In genomic region chr12:56724989-56725722, GRCh38 we compare ENCODE assay signal across 1 cellular context.
TF ChIP-seq lines count a peak whose summit lies in the region.

Gene NACA, minus strand, starts transcription at chr12:56725299. Its CDS starts 778 bp downstream, at chr12:56724521.

TF ChIP-seq in K562, 482 proteins besides CTCF, POLR2A, EP300 and RAD21 (continued from another document and continues in another):
- TF ChIP-seq CHAMP1 (IDR thresholded peaks at IDR 0.05) (no peak; the same call in 1 of the 2 replicates), CCAR2 (IDR thresholded peaks at IDR 0.05; ENCODE audit: low read depth, low read length) (no peak), RBM17 (IDR thresholded peaks at IDR 0.05; ENCODE audit: borderline replicate concordance, low read depth, low read length) (no peak), YY1 (IDR thresholded peaks at IDR 0.05; ENCODE audit: borderline replicate concordance in 1 of 3, control insufficient read depth in 1 of 3, extremely low read depth in 1 of 3, insufficient read depth in 3 of 3, insufficient read length in 1 of 3, insufficient replicate concordance in 2 of 3, low read depth in 1 of 3, low read length in 2 of 3) (peak; percentile 92 to 98 (median 97)), RBM22 (IDR thresholded peaks at IDR 0.05; ENCODE audit: low read depth, low read length, poor library complexity, severe bottlenecking) (peak; percentile 51), BMI1 (IDR thresholded peaks at IDR 0.05; ENCODE audit: low read length) (no peak), ELF1 (tag; IDR thresholded peaks at IDR 0.05) (peak; percentile 88), ZBTB7A (IDR thresholded peaks at IDR 0.05; ENCODE audit: borderline replicate concordance, control insufficient read depth, low read depth, low read length) (no peak), CHD4 (IDR thresholded peaks at IDR 0.05; ENCODE audit: insufficient read depth, insufficient replicate concordance, low read depth, low read length, poor library complexity, severe bottlenecking) (no peak), FOXP1 (CRISPR knock-in tag; IDR thresholded peaks at IDR 0.05) (no peak; the same call in 1 of the 2 replicates), CBFA2T2 (conservative IDR thresholded peaks at IDR 0.05) (no peak), ELK1 (CRISPR knock-in tag; IDR thresholded peaks at IDR 0.05) (no peak), POLR2B (IDR thresholded peaks at IDR 0.05; ENCODE audit: low read depth, partially characterized antibody) (peak; percentile 97), BDP1 (IDR thresholded peaks at IDR 0.05; ENCODE audit: insufficient read depth, insufficient read length) (no peak), POLR3A (IDR thresholded peaks at IDR 0.05; ENCODE audit: borderline replicate concordance, extremely low read depth, insufficient read depth, insufficient read length) (no peak), C11orf30 (IDR thresholded peaks at IDR 0.05; ENCODE audit: low read depth) (peak; percentile 51), DIDO1 (tag; IDR thresholded peaks at IDR 0.05; ENCODE audit: low read depth) (no peak; the same call in 1 of the 2 replicates), ZC3H11A (IDR thresholded peaks at IDR 0.05; ENCODE audit: low read depth, low read length) (no peak), HOXB6 (CRISPR knock-in tag; IDR thresholded peaks at IDR 0.05; ENCODE audit: borderline replicate concordance) (no peak), STAG1 (CRISPR knock-in tag; IDR thresholded peaks at IDR 0.05; ENCODE audit: borderline replicate concordance) (no peak), MYNN (IDR thresholded peaks at IDR 0.05) (no peak), MYNN (CRISPR knock-in tag; IDR thresholded peaks at IDR 0.05) (no peak), E2F3 (CRISPR knock-in tag; IDR thresholded peaks at IDR 0.05) (0 out of 2 replicates have a peak, but pooled peaks have one; percentile 60), ETS2 (tag; IDR thresholded peaks at IDR 0.05; ENCODE audit: borderline replicate concordance, poor library complexity, severe bottlenecking) (no peak), JUND (IDR thresholded peaks at IDR 0.05; ENCODE audit: borderline replicate concordance, low read depth, low read length) (peak; percentile 69), JUND (tag; IDR thresholded peaks at IDR 0.05; ENCODE audit: borderline replicate concordance, low read depth, low read length) (no peak; the same call in 2 of the 3 replicates), IRF2 (CRISPR knock-in tag; IDR thresholded peaks at IDR 0.05) (no peak), HEY1 (CRISPR knock-in tag; IDR thresholded peaks at IDR 0.05; ENCODE audit: borderline replicate concordance) (no peak), GATAD2B (IDR thresholded peaks at IDR 0.05; ENCODE audit: borderline replicate concordance) (peak; percentile 82; the same call in 1 of the 2 replicates), RBM34 (IDR thresholded peaks at IDR 0.05; ENCODE audit: borderline replicate concordance, insufficient read depth, low read length) (no peak), ZNF583 (CRISPR knock-in tag; IDR thresholded peaks at IDR 0.05) (0 out of 2 replicates have a peak, but pooled peaks have one; percentile 51), ZNF124 (CRISPR knock-in tag; IDR thresholded peaks at IDR 0.05) (no peak), CBX8 (IDR thresholded peaks at IDR 0.05; ENCODE audit: borderline replicate concordance, extremely low read depth, low read depth, low read length, poor library complexity, severe bottlenecking) (no peak), ELF2 (CRISPR knock-in tag; IDR thresholded peaks at IDR 0.05) (no peak; the same call in 1 of the 2 replicates), KLF6 (CRISPR knock-in tag; IDR thresholded peaks at IDR 0.05; ENCODE audit: borderline replicate concordance) (no peak), ZNF217 (CRISPR knock-in tag; IDR thresholded peaks at IDR 0.05) (no peak), PHF8 (IDR thresholded peaks at IDR 0.05; ENCODE audit: borderline replicate concordance, low read length) (peak; percentile 96), ZNF311 (CRISPR knock-in tag; IDR thresholded peaks at IDR 0.05) (0 out of 2 replicates have a peak, but pooled peaks have one; percentile 59), NFATC3 (IDR thresholded peaks at IDR 0.05) (no peak), BACH1 (tag; IDR thresholded peaks at IDR 0.05) (no peak), MBD1 (CRISPR knock-in tag; IDR thresholded peaks at IDR 0.05) (no peak)
- TF ChIP-seq, protein P1, sequence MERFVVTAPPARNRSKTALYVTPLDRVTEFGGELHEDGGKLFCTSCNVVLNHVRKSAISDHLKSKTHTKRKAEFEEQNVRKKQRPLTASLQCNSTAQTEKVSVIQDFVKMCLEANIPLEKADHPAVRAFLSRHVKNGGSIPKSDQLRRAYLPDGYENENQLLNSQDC (CRISPR knock-in tag; IDR thresholded peaks at IDR 0.05), result no peak
- TF ChIP-seq, protein P2, sequence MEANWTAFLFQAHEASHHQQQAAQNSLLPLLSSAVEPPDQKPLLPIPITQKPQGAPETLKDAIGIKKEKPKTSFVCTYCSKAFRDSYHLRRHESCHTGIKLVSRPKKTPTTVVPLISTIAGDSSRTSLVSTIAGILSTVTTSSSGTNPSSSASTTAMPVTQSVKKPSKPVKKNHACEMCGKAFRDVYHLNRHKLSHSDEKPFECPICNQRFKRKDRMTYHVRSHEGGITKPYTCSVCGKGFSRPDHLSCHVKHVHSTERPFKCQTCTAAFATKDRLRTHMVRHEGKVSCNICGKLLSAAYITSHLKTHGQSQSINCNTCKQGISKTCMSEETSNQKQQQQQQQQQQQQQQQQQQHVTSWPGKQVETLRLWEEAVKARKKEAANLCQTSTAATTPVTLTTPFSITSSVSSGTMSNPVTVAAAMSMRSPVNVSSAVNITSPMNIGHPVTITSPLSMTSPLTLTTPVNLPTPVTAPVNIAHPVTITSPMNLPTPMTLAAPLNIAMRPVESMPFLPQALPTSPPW (CRISPR knock-in tag; IDR thresholded peaks at IDR 0.05), result peak; percentile 71
- TF ChIP-seq, protein P3, sequence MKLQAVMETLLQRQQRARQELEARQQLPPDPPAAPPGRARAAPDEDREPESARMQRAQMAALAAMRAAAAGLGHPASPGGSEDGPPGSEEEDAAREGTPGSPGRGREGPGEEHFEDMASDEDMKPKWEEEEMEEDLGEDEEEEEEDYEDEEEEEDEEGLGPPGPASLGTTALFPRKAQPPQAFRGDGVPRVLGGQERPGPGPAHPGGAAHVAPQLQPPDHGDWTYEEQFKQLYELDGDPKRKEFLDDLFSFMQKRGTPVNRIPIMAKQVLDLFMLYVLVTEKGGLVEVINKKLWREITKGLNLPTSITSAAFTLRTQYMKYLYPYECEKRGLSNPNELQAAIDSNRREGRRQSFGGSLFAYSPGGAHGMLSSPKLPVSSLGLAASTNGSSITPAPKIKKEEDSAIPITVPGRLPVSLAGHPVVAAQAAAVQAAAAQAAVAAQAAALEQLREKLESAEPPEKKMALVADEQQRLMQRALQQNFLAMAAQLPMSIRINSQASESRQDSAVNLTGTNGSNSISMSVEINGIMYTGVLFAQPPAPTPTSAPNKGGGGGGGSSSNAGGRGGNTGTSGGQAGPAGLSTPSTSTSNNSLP (IDR thresholded peaks at IDR 0.05; ENCODE audit: borderline replicate concordance, low read depth, low read length), result no peak
- TF ChIP-seq, protein P4, sequence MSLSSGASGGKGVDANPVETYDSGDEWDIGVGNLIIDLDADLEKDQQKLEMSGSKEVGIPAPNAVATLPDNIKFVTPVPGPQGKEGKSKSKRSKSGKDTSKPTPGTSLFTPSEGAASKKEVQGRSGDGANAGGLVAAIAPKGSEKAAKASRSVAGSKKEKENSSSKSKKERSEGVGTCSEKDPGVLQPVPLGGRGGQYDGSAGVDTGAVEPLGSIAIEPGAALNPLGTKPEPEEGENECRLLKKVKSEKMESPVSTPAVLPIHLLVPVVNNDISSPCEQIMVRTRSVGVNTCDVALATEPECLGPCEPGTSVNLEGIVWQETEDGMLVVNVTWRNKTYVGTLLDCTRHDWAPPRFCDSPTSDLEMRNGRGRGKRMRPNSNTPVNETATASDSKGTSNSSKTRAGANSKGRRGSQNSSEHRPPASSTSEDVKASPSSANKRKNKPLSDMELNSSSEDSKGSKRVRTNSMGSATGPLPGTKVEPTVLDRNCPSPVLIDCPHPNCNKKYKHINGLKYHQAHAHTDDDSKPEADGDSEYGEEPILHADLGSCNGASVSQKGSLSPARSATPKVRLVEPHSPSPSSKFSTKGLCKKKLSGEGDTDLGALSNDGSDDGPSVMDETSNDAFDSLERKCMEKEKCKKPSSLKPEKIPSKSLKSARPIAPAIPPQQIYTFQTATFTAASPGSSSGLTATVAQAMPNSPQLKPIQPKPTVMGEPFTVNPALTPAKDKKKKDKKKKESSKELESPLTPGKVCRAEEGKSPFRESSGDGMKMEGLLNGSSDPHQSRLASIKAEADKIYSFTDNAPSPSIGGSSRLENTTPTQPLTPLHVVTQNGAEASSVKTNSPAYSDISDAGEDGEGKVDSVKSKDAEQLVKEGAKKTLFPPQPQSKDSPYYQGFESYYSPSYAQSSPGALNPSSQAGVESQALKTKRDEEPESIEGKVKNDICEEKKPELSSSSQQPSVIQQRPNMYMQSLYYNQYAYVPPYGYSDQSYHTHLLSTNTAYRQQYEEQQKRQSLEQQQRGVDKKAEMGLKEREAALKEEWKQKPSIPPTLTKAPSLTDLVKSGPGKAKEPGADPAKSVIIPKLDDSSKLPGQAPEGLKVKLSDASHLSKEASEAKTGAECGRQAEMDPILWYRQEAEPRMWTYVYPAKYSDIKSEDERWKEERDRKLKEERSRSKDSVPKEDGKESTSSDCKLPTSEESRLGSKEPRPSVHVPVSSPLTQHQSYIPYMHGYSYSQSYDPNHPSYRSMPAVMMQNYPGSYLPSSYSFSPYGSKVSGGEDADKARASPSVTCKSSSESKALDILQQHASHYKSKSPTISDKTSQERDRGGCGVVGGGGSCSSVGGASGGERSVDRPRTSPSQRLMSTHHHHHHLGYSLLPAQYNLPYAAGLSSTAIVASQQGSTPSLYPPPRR (CRISPR knock-in tag; IDR thresholded peaks at IDR 0.05; ENCODE audit: borderline replicate concordance), result no peak
- TF ChIP-seq, protein P5, sequence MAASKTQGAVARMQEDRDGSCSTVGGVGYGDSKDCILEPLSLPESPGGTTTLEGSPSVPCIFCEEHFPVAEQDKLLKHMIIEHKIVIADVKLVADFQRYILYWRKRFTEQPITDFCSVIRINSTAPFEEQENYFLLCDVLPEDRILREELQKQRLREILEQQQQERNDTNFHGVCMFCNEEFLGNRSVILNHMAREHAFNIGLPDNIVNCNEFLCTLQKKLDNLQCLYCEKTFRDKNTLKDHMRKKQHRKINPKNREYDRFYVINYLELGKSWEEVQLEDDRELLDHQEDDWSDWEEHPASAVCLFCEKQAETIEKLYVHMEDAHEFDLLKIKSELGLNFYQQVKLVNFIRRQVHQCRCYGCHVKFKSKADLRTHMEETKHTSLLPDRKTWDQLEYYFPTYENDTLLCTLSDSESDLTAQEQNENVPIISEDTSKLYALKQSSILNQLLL (CRISPR knock-in tag; IDR thresholded peaks at IDR 0.05; ENCODE audit: borderline replicate concordance), result no peak
